13 cellular contexts compared by ENCODE assay signal in genomic region chr22:38175206-38176118, GRCh38. TPM values are rescaled to one million over a fixed set of nuclear protein-coding genes. Genes with fewer than 3 reads are reported as not detected.
A peak's percentile ranks its signal among the peaks of the same experiment; 100 is the strongest.
DNase-seq lines count a peak whose midpoint lies in the region; ATAC-seq and TF ChIP-seq lines count a peak whose summit lies in the region.
"Had no signal": no experiment of that assay in that cellular context is flagged by ENCODE, and none has a peak within 500 bp of the region (broad histone marks: within the 10 kb centered on the region; RNA-seq: fewer than 3 reads in every experiment).

No MANE protein-coding gene starts in this region.

- H3K4me3 ChIP-seq in heart left ventricle, result peak overlapping the region in 1 of 12 donors; percentile 8
- H3K4me3 ChIP-seq in upper lobe of left lung, result no peak overlapping the region
- H3K4me3 ChIP-seq: GM23248 had no signal

- TF ChIP-seq EP300 in upper lobe of left lung (IDR thresholded peaks at IDR 0.05), result no peak

- no peaks in the 10 kb centered on the region for H3K9me3 ChIP-seq in heart left ventricle
- H3K9me3 ChIP-seq in upper lobe of left lung, result no peaks in the 10 kb centered on the region

- peak overlapping the region; percentile 77 for H3K27ac Mint-ChIP-seq in chondrocyte (ENCODE audit: unreplicated experiment)
- H3K27ac Mint-ChIP-seq in natural killer cell treated with Interleukin-12 subunit alpha and Interleukin-12 subunit beta and Interleukin-15 and Interleukin-18, amount 100 ng/mL, for 72 hours, result peak overlapping the region; percentile 74 to 96

- no peak overlapping the region for H3K4me3 Mint-ChIP-seq in chondrocyte (ENCODE audit: unreplicated experiment)
- peak overlapping the region; percentile 60 for H3K4me3 Mint-ChIP-seq in natural killer cell treated with Interleukin-12 subunit alpha and Interleukin-12 subunit beta and Interleukin-15 and Interleukin-18, amount 100 ng/mL, for 72 hours

- H3K36me3 Mint-ChIP-seq in chondrocyte (ENCODE audit: low read depth), result no peaks in the 10 kb centered on the region
- H3K36me3 Mint-ChIP-seq in natural killer cell treated with Interleukin-12 subunit alpha and Interleukin-12 subunit beta and Interleukin-15 and Interleukin-18, amount 100 ng/mL, for 72 hours, result no peaks in the 10 kb centered on the region

- no peaks in the 10 kb centered on the region for H3K27me3 ChIP-seq in heart left ventricle
- H3K27me3 ChIP-seq in upper lobe of left lung, result no peaks in the 10 kb centered on the region
- H3K27me3 ChIP-seq: foreskin keratinocyte had no signal

- H3K27me3 Mint-ChIP-seq in chondrocyte (ENCODE audit: low read depth), result no peaks in the 10 kb centered on the region
- no peaks in the 10 kb centered on the region for H3K27me3 Mint-ChIP-seq in natural killer cell treated with Interleukin-12 subunit alpha and Interleukin-12 subunit beta and Interleukin-15 and Interleukin-18, amount 100 ng/mL, for 72 hours

- H3K9me3 Mint-ChIP-seq in chondrocyte (ENCODE audit: low read depth), result no peaks in the 10 kb centered on the region
- H3K9me3 Mint-ChIP-seq in natural killer cell treated with Interleukin-12 subunit alpha and Interleukin-12 subunit beta and Interleukin-15 and Interleukin-18, amount 100 ng/mL, for 72 hours, result no peaks in the 10 kb centered on the region

- H3K27ac ChIP-seq in heart left ventricle, result peak overlapping the region in 11 of 12 donors; percentile 61 to 98 (median 81)
- H3K27ac ChIP-seq in upper lobe of left lung, result peak overlapping the region; percentile 57 to 94 (median 82)
- H3K27ac ChIP-seq: foreskin keratinocyte, GM23248 had no signal

- TF ChIP-seq CTCF in heart left ventricle (IDR thresholded peaks at IDR 0.05) (no peak), chondrocyte (IDR thresholded peaks at IDR 0.05) (no peak), upper lobe of left lung (IDR thresholded peaks at IDR 0.05) (no peak)

- no peaks in the 10 kb centered on the region for H3K36me3 ChIP-seq in heart left ventricle
- H3K36me3 ChIP-seq in upper lobe of left lung, result no peaks in the 10 kb centered on the region

- no peak for ATAC-seq in heart left ventricle
- no peak for ATAC-seq in natural killer cell treated with Interleukin-12 subunit alpha and Interleukin-12 subunit beta and Interleukin-15 and Interleukin-18, amount 100 ng/mL, for 72 hours
- ATAC-seq in upper lobe of left lung (ENCODE audit: low FRiP score in 2 of 2), result no peak
- no peak for ATAC-seq in HG03378 (IDR thresholded peaks at IDR 0.05; ENCODE audit: unreplicated experiment)
- ATAC-seq: foreskin keratinocyte had no signal

- WGBS in heart left ventricle, 4 donors, result 88 to 92% (median 88%) methylated on average over 16 to 17 of the region's 17 CpGs
- WGBS in upper lobe of left lung, 2 donors, result 87 to 93% methylated on average over 17 of the region's 17 CpGs

- H3K4me1 ChIP-seq in heart left ventricle, result peaks cover 3 to 74% (median 43%) of the 10 kb centered on the region in 12 donors
- peaks cover 51 to 67% (median 55%) of the 10 kb centered on the region in 4 donors for H3K4me1 ChIP-seq in upper lobe of left lung

- DNase-seq in heart left ventricle, result no peak
- no peak for DNase-seq in cardiac septum (ENCODE audit: low spot score)
- no peak for DNase-seq in chondrocyte (ENCODE audit: low spot score)
- no peak for DNase-seq in natural killer cell treated with Interleukin-12 subunit alpha and Interleukin-12 subunit beta and Interleukin-15 and Interleukin-18, amount 100 ng/mL, for 72 hours (ENCODE audit: low spot score)
- no peak for DNase-seq in upper lobe of left lung
- no peak for DNase-seq in hippocampal formation (lab: John Stamatoyannopoulos, UW)
- DNase-seq in superior temporal gyrus (ENCODE audit: extremely low spot score), result no peak
- DNase-seq: activated T-cell treated with anti-CD3 and anti-CD28 coated beads for 4 hours, foreskin keratinocyte, NCI-H1105, T1000 had no signal

- intact Hi-C loops in heart left ventricle (cut with DNase I), result loop anchor here in 1 of 10 donors (5.0 kb wide), 1 partner anchor 142 kb away; the partner anchor contains the start of gene CSNK1E
- intact Hi-C loops in cardiac septum (cut with DNase I), result loop anchor here (5.0 kb wide), 1 partner anchor 42 kb away; no protein-coding TSS in a partner anchor

- H3K4me1 Mint-ChIP-seq in chondrocyte (ENCODE audit: low read depth), result peaks cover 49% of the 10 kb centered on the region
- H3K4me1 Mint-ChIP-seq in natural killer cell treated with Interleukin-12 subunit alpha and Interleukin-12 subunit beta and Interleukin-15 and Interleukin-18, amount 100 ng/mL, for 72 hours (ENCODE audit: low read depth in 2 of 2), result peaks cover 66 to 69% of the 10 kb centered on the region in 2 donors

- TF ChIP-seq POLR2A in heart left ventricle (IDR thresholded peaks at IDR 0.05) (no peak), upper lobe of left lung (IDR thresholded peaks at IDR 0.05) (no peak)

RNA-seq across cellular contexts. Expression of gene PLA2G6, which starts 6.2 kb away (rescaled TPM):
- 10 to 100 TPM in 6 of 9 donors, 1 to 10 TPM in 3; 6.1 to 17.9 (median 11.0) TPM for total RNA-seq in heart left ventricle
- 10 to 100 TPM in 1 of 2 donors, 1 to 10 TPM in 1; 4.9 to 14.2 TPM for polyA plus RNA-seq in heart left ventricle
- 12.5 TPM for total RNA-seq in cardiac septum
- 16.3 to 30.2 TPM (median 21.0 TPM) in 3 replicates for total RNA-seq in chondrocyte
- total RNA-seq in natural killer cell treated with Interleukin-12 subunit alpha and Interleukin-12 subunit beta and Interleukin-15 and Interleukin-18, amount 100 ng/mL, for 72 hours, result 10 to 100 TPM; 24.5 to 40.1 TPM
- 100 to 1,000 TPM in 1 of 6 donors, 10 to 100 TPM in 5; 21.1 to 295 (median 47.5) TPM for total RNA-seq in upper lobe of left lung

RNA-seq across cellular contexts. Expression of gene MAFF, which starts 26.3 kb away (rescaled TPM):
- total RNA-seq in heart left ventricle (10 to 100 TPM in 3 of 9 donors, 1 to 10 TPM in 6; 1.9 to 35.8 (median 4.0) TPM), cardiac septum (9.8 TPM), chondrocyte (1.7 to 9.9 TPM (median 8.5 TPM) in 3 replicates), upper lobe of left lung (10 to 100 TPM; 25.1 to 75.7 (median 44.5) TPM)
- 10 to 100 TPM in 1 of 2 donors, 1 to 10 TPM in 1; 4.7 to 36.0 TPM for polyA plus RNA-seq in heart left ventricle
- total RNA-seq in natural killer cell treated with Interleukin-12 subunit alpha and Interleukin-12 subunit beta and Interleukin-15 and Interleukin-18, amount 100 ng/mL, for 72 hours, result 10 to 100 TPM; 19.7 to 43.0 TPM
